1 cellular context compared by ENCODE assay signal in genomic region chr16:25192096-25192495, GRCh38.
TF ChIP-seq lines count a peak whose summit lies in the region.

No MANE protein-coding gene starts in this region.

TF ChIP-seq in IMR-90, 13 proteins besides CTCF, POLR2A, EP300 and RAD21:
- TF ChIP-seq NFE2L2 (IDR thresholded peaks at IDR 0.05; ENCODE audit: low read depth, low read length) (no peak), MXI1 (IDR thresholded peaks at IDR 0.05; ENCODE audit: borderline replicate concordance, low read depth, low read length) (no peak), ELK1 (IDR thresholded peaks at IDR 0.05; ENCODE audit: borderline replicate concordance, low read depth, low read length) (no peak)
TF ChIP-seq in IMR-90: peak in this region for 0.
